1 cellular context compared by ENCODE assay signal in the genomic region with DNA sequence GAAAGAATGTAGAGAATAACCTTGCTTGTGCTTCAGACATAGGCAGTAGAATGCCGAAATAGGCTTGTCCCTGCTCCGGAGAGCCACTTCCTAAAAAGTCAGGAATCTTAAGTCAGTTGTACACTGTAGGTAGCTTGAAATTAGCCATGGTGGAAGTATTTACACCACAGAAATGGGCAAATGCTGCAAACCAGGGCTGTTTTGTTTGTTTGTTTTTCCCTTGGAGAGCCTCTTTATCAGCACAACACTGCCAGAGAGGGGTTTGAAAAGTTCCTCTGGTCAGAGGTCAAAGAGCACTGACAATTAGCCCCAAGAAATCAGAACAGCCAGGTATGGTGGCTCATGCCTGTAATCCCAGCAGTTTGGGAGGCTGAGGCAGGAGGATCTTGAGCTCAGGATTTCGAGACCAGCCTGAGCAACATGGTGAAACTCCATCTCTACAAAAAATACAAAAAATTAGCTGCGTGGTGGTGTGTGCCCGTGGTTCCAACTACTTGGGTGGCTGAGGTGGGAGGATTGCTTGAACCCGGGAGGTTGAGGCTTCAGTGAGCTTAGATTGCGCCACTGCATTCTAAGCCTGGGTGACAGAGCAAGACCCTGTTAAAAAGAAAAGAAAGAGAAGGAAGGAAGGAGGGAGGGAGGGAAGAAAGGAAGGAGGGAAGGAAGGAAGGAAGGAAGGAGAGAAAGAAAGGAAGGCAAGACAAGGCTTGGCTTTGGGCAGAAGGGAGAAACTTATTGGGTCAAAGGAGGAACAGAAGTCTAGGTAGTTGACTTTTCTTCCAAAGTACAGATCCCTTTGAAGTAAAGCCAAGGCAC.
TF ChIP-seq lines count a peak whose summit lies in the region.

No MANE protein-coding gene starts in this region.

TF ChIP-seq in A549, 52 proteins besides CTCF, POLR2A, EP300 and RAD21 (continued from another document):
- TF ChIP-seq, protein P1, sequence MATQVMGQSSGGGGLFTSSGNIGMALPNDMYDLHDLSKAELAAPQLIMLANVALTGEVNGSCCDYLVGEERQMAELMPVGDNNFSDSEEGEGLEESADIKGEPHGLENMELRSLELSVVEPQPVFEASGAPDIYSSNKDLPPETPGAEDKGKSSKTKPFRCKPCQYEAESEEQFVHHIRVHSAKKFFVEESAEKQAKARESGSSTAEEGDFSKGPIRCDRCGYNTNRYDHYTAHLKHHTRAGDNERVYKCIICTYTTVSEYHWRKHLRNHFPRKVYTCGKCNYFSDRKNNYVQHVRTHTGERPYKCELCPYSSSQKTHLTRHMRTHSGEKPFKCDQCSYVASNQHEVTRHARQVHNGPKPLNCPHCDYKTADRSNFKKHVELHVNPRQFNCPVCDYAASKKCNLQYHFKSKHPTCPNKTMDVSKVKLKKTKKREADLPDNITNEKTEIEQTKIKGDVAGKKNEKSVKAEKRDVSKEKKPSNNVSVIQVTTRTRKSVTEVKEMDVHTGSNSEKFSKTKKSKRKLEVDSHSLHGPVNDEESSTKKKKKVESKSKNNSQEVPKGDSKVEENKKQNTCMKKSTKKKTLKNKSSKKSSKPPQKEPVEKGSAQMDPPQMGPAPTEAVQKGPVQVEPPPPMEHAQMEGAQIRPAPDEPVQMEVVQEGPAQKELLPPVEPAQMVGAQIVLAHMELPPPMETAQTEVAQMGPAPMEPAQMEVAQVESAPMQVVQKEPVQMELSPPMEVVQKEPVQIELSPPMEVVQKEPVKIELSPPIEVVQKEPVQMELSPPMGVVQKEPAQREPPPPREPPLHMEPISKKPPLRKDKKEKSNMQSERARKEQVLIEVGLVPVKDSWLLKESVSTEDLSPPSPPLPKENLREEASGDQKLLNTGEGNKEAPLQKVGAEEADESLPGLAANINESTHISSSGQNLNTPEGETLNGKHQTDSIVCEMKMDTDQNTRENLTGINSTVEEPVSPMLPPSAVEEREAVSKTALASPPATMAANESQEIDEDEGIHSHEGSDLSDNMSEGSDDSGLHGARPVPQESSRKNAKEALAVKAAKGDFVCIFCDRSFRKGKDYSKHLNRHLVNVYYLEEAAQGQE (IDR thresholded peaks at IDR 0.05) = no peak
- TF ChIP-seq CEBPB (IDR thresholded peaks at IDR 0.05) = 0 out of 4 replicates have a peak, but pooled peaks of 1 of the 2 experiments have one; percentile 23
TF ChIP-seq in A549: peak in this region for 1.
